8 cellular contexts compared by ENCODE assay signal in the genomic region with DNA sequence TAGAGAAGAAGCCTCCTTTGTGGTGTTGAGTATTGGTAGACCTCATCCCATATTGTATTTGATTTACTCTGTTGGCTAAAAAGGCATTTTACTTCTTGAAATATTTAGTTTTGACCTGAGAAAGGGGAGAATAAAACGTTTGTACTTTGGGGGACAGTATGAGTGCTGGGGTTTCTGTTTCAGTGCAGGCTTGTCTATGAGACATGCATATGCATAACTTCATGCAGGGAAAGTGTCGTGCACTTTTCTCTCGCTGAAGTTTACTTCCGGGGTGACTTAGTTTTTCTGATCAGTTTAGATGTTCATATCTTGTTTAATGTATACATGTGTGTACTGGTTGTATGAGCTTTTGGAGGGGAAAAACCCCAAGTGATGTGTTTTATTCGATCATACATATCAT.
DNase-seq lines count a peak whose midpoint lies in the region; ATAC-seq, FAIRE-seq and TF ChIP-seq lines count a peak whose summit lies in the region.

No MANE protein-coding gene starts in this region.

- H3K36me3 Mint-ChIP-seq in memory B cell, result peaks cover 11% of the 10 kb centered on the region

- no peak for FAIRE-seq in H54 (lab: Jason Lieb, UNC)

- in situ Hi-C loops in GM13977 (cut with MboI; ENCODE audit: low pct_unique_long_range_greater_than_20kb, low sequenced_read_pairs, unreplicated experiment), result no loop called here

- peak overlapping the region; percentile 70 for H3K4me2 ChIP-seq in OCI-LY1 (ENCODE audit: low read length)

- peak overlapping the region; percentile 64 for H3K9ac ChIP-seq in OCI-LY1 (ENCODE audit: low read length)

- no peaks in the 10 kb centered on the region for H3K9me2 ChIP-seq in OCI-LY1 (ENCODE audit: low read depth, low read length)

- H3K79me2 ChIP-seq in OCI-LY1 (ENCODE audit: insufficient read depth, low read length), result no peaks in the 10 kb centered on the region

- no peak for TF ChIP-seq POLR2A in H54 (IDR thresholded peaks at IDR 0.05; ENCODE audit: low read depth, low read length)

- H4K20me1 ChIP-seq in OCI-LY1 (ENCODE audit: insufficient read depth, low read length), result no peaks in the 10 kb centered on the region

- peaks cover 2% of the 10 kb centered on the region for H3K9me3 Mint-ChIP-seq in memory B cell

- H3K27ac ChIP-seq in OCI-LY1 (ENCODE audit: low read depth, low read length, poor library complexity, severe bottlenecking), result peak overlapping the region; percentile 79

- peaks cover 67% of the 10 kb centered on the region for H3K4me1 Mint-ChIP-seq in memory B cell

- peak overlapping the region; percentile 65 for H3K4me3 ChIP-seq in OCI-LY1 (ENCODE audit: low read depth, low read length, poor library complexity, severe bottlenecking)

- no peak for TF ChIP-seq CTCF in GM13977 (IDR thresholded peaks at IDR 0.05; ENCODE audit: extremely low read depth, insufficient read depth, missing control alignments)
- no peak for TF ChIP-seq CTCF in OCI-LY1 (IDR thresholded peaks at IDR 0.05; ENCODE audit: low read length)

- H3K36me3 ChIP-seq in OCI-LY1 (ENCODE audit: insufficient read depth, low read length), result no peaks in the 10 kb centered on the region

- peak overlapping the region; percentile 92 for H2AFZ ChIP-seq in OCI-LY1 (ENCODE audit: low read length)

- peak overlapping the region; percentile 93 for H3K27ac Mint-ChIP-seq in memory B cell

- no peaks in the 10 kb centered on the region for H3K27me3 ChIP-seq in OCI-LY1 (ENCODE audit: insufficient read depth, low read length)

- H3K4me1 ChIP-seq in OCI-LY1 (ENCODE audit: insufficient read depth, low read length, severe bottlenecking), result peaks cover 32% of the 10 kb centered on the region

- no peaks in the 10 kb centered on the region for H3K27me3 Mint-ChIP-seq in memory B cell

- no peaks in the 10 kb centered on the region for H3K9me3 ChIP-seq in OCI-LY1 (ENCODE audit: low read length)

- DNase-seq in GM13977 (ENCODE audit: low spot score), result peak; percentile 42
- DNase-seq in memory B cell (ENCODE audit: low spot score in 2 of 2), result no peak
- no peak for DNase-seq in KG1 (lab: John Stamatoyannopoulos, UW)
- DNase-seq in H54 (ENCODE audit: insufficient read length, low spot score), result no peak
- DNase-seq in stimulated activated CD8-positive, alpha-beta memory T cell treated with anti-CD3 and anti-CD28 coated beads, Interleukin-4, amount 100 ng/mL, for 48 hours, result no peak
- no peak for DNase-seq in NCI-H1417 treated with DMSO at 0.1 percent for 48 hours (lab: John Stamatoyannopoulos, UW)

- H3F3A ChIP-seq in OCI-LY1 (ENCODE audit: insufficient read depth, low read length), result no peaks in the 10 kb centered on the region

- peak overlapping the region; percentile 92 for H3K4me3 Mint-ChIP-seq in memory B cell

- peak; percentile 45 for ATAC-seq in GM21529 (IDR thresholded peaks at IDR 0.05; ENCODE audit: unreplicated experiment)
- ATAC-seq in memory B cell (ENCODE audit: low read depth), result peak; percentile 18
